ENCODE assay signal across 25 cellular contexts in genomic region chr3:159881208-159881607, GRCh38. TPM values are rescaled to one million over a fixed set of nuclear protein-coding genes. Genes with fewer than 3 reads are reported as not detected.
DNase-seq lines count a peak whose midpoint lies in the region; ATAC-seq, FAIRE-seq and TF ChIP-seq lines count a peak whose summit lies in the region.
"Had no signal": no experiment of that assay in that cellular context is flagged by ENCODE, and none has a peak within 500 bp of the region (broad histone marks: within the 10 kb centered on the region; RNA-seq: fewer than 3 reads in every experiment).

No MANE protein-coding gene starts in this region.

- no peak overlapping the region for H3K4me3 ChIP-seq in rectal smooth muscle tissue (ENCODE audit: low read length)
- no peak overlapping the region for H3K4me3 ChIP-seq in lower lobe of right lung
- H3K4me3 ChIP-seq: BLaER1, skin epidermis, stomach, tibial nerve had no signal

- no peak overlapping the region for H3K9ac ChIP-seq in rectal smooth muscle tissue (ENCODE audit: low read length)
- H3K9ac ChIP-seq: BLaER1 had no signal

- no peak for TF ChIP-seq RAD21 in Ishikawa (IDR thresholded peaks at IDR 0.05; ENCODE audit: low read depth)

- no peaks in the 10 kb centered on the region for H3K27me3 ChIP-seq in rectal smooth muscle tissue (ENCODE audit: control insufficient read depth, insufficient read depth, low read length)
- no peaks in the 10 kb centered on the region for H3K27me3 ChIP-seq in lower lobe of right lung (ENCODE audit: low read depth)
- H3K27me3 ChIP-seq: BLaER1, stomach, tibial nerve had no signal

- DNase-seq in lower lobe of right lung (no peak), HK-2 (ENCODE audit: unreplicated experiment) (no peak), GM10248 (ENCODE audit: extremely low spot score) (no peak)
- DNase-seq: activated CD4-positive, CD25-positive, alpha-beta regulatory T cell treated with anti-CD3 and anti-CD28 coated beads, Interleukin-2, amount 50 U/mL, for 72 hours; activated CD8-positive, alpha-beta T cell treated with anti-CD3 and anti-CD28 coated beads for 36 hours; activated effector memory CD4-positive, alpha-beta T cell treated with anti-CD3 and anti-CD28 coated beads, Interleukin-2, amount 50 U/mL, for 16 hours; GDM1; glutamatergic neuron; KG1; MM.1S; NCI-H1436; NCI-H345; NCI-H748 treated with DMSO at 0.1 percent for 48 hours; RPMI8226; stimulated activated CD4-positive, alpha-beta T cell treated with anti-CD3 and anti-CD28 coated beads, Interleukin-2, amount 100 ng/mL, for 24 hours; stomach; T-helper 17 cell had no signal

- H3K36me3 ChIP-seq in rectal smooth muscle tissue (ENCODE audit: control insufficient read depth, insufficient read depth, low read length) (no peaks in the 10 kb centered on the region), lower lobe of right lung (no peaks in the 10 kb centered on the region)
- H3K36me3 ChIP-seq: BLaER1, stomach, tibial nerve had no signal

- POLR2A ChIA-PET in GM10248 (lab: Yijun Ruan, JAX): no interaction called here

- CTCF ChIA-PET in GM10248 (lab: Yijun Ruan, JAX): interaction anchor here (6.0 to 17.5 kb wide), 3 partner anchors 31 to 125 kb away, joined by 45 to 394 read pairs (median 104); partner anchors contain the start of gene IL12A

- intact Hi-C loops in lower lobe of right lung (cut with DNase I): no loop called here

- FAIRE-seq in A204.1 (lab: Jason Lieb, UNC): peak; percentile 68
- FAIRE-seq: astrocyte had no signal

- H3K27ac ChIP-seq in cingulate gyrus (ENCODE audit: low read depth, low read length) (peak overlapping the region; percentile 86), rectal smooth muscle tissue (ENCODE audit: low read depth, low read length) (peak overlapping the region; percentile 33), lower lobe of right lung (no peak overlapping the region)
- H3K27ac ChIP-seq: BLaER1 had no signal

- H3K4me1 ChIP-seq in rectal smooth muscle tissue (ENCODE audit: control insufficient read depth, insufficient read depth, low read length) (peaks cover 34% of the 10 kb centered on the region), lower lobe of right lung (peaks cover 19% of the 10 kb centered on the region)

- TF ChIP-seq EP300 in Ishikawa (IDR thresholded peaks at IDR 0.05; ENCODE audit: borderline replicate concordance): no peak

- no peak for ATAC-seq in lower lobe of right lung
- ATAC-seq: activated CD8-positive, alpha-beta T cell treated with anti-CD3 and anti-CD28 coated beads for 36 hours; T-helper 17 cell had no signal

- TF ChIP-seq CTCF in lower lobe of right lung (IDR thresholded peaks at IDR 0.05): no peak
- TF ChIP-seq CTCF in GM10248 (IDR thresholded peaks at IDR 0.05; ENCODE audit: control extremely low read depth, extremely low read depth, low read depth, missing control alignments): no peak

- no peaks in the 10 kb centered on the region for H3K9me3 ChIP-seq in lower lobe of right lung
- H3K9me3 ChIP-seq: BLaER1, stomach, tibial nerve had no signal

TF ChIP-seq in Ishikawa, 13 proteins besides CTCF, POLR2A, EP300 and RAD21:
- no peak for TF ChIP-seq EGR1 (IDR thresholded peaks at IDR 0.05)
- TF ChIP-seq CEBPB (IDR thresholded peaks at IDR 0.05): peak; percentile 82
- TF ChIP-seq TCF12 (IDR thresholded peaks at IDR 0.05; ENCODE audit: low read depth): no peak

RNA-seq across cellular contexts. Expression of gene SCHIP1, which starts 41.5 kb away (rescaled TPM):
- 12.7 TPM for total RNA-seq in lower lobe of right lung
- total RNA-seq: activated CD8-positive, alpha-beta T cell treated with anti-CD3 and anti-CD28 coated beads for 36 hours; T-helper 17 cell had no signal
